Comparison of ENCODE assay signal across 8 cellular contexts in the genomic region with DNA sequence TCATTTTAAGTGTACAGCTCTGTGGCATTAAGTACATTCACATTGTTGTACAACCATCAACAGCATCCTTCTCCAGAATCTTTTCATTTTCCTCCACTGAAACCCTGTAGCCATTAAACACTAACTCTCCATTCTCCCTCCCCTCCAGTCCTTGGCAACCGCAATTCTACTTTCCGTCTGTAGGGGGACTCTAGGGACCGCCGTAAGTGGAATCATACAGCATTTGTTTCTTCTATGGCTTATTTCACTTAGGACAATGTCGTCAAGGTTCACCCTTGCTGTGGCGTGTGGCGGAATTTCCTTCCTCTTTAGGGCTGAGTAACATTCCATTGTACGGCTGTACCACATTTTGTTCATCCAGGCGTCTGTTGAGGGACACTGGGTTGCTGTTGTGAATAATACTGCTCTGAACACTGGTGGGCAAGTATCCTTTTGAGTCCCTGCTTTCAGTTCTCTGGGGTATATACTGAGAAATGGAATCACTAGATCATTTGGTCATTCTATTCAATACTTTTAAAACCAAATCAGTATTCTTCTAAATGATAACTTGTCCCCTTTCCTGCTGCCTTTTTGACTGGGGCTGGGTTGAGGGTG. TPM values are rescaled to one million over a fixed set of nuclear protein-coding genes. Genes with fewer than 3 reads are reported as not detected.
DNase-seq lines count a peak whose midpoint lies in the region; ATAC-seq and TF ChIP-seq lines count a peak whose summit lies in the region.

No MANE protein-coding gene starts in this region.

- 55 to 65% methylated on average over 9 of the region's 9 CpGs for WGBS in esophagus squamous epithelium, 2 donors

- H3K4me3 ChIP-seq in NB4 (ENCODE audit: low read depth, low read length) (no peak overlapping the region), esophagus squamous epithelium (no peak overlapping the region)

- H3K9me3 ChIP-seq in esophagus squamous epithelium = no peaks in the 10 kb centered on the region

- TF ChIP-seq POLR2A in NB4 (IDR thresholded peaks at IDR 0.05; ENCODE audit: extremely low read depth, insufficient read length) (no peak), esophagus squamous epithelium (IDR thresholded peaks at IDR 0.05) (no peak)

- DNase-seq in NCI-H1694 treated with DMSO at 0.1 percent for 48 hours (lab: John Stamatoyannopoulos, UW) (peak; percentile 10), NCI-H1694 (lab: John Stamatoyannopoulos, UW) (no peak), NB4 (ENCODE audit: low read depth) (peak; percentile 67), esophagus squamous epithelium (lab: John Stamatoyannopoulos, UW) (no peak)
- peak; percentile 24 to 29 for DNase-seq in activated CD4-positive, alpha-beta T cell treated with anti-CD3 and anti-CD28 coated beads, Interleukin-2, amount 50 U/mL, for 4 hours
- DNase-seq in stimulated activated CD4-positive, alpha-beta T cell treated with anti-CD3 and anti-CD28 coated beads, Interleukin-12 subunit alpha, Interleukin-12 subunit beta, amount 100 ng/mL, for 24 hours (ENCODE audit: low read depth in 2 of 2) = peak; percentile 9 to 32

- H3K27me3 ChIP-seq in esophagus squamous epithelium = no peaks in the 10 kb centered on the region

- intact Hi-C loops in esophagus squamous epithelium (cut with DNase I) = no loop called here

- peaks cover 0 to 9% (median 0%) of the 10 kb centered on the region in 3 donors for H3K4me1 ChIP-seq in esophagus squamous epithelium

- ATAC-seq in HG03457 (IDR thresholded peaks at IDR 0.05; ENCODE audit: unreplicated experiment) (no peak), HG03045 (IDR thresholded peaks at IDR 0.05; ENCODE audit: unreplicated experiment) (no peak)

- H3K36me3 ChIP-seq in esophagus squamous epithelium = no peaks in the 10 kb centered on the region

- TF ChIP-seq CTCF in NB4 (IDR thresholded peaks at IDR 0.05; ENCODE audit: low read depth, low read length) = peak; percentile 80
- TF ChIP-seq CTCF in esophagus squamous epithelium (IDR thresholded peaks at IDR 0.05) = peak; percentile 20 to 59 (median 44)

- no peak overlapping the region for H3K27ac ChIP-seq in esophagus squamous epithelium

RNA-seq across cellular contexts. Expression of gene PPP1R3G, which starts 50.7 kb away (rescaled TPM):
- total RNA-seq in esophagus squamous epithelium = 1 to 10 TPM; 1.1 to 3.0 (median 1.6) TPM

Comparison
In these comparisons a context has a peak if more than half of its experiments do, and no peak if none do; other contexts are left out.
1. DNase-seq: peak in NCI-H1694 treated with DMSO at 0.1 percent for 48 hours (single experiment), NB4 (single experiment), activated CD4-positive, alpha-beta T cell treated with anti-CD3 and anti-CD28 coated beads, Interleukin-2, amount 50 U/mL, for 4 hours (2 of 2) and stimulated activated CD4-positive, alpha-beta T cell treated with anti-CD3 and anti-CD28 coated beads, Interleukin-12 subunit alpha, Interleukin-12 subunit beta, amount 100 ng/mL, for 24 hours (2 of 2); none in NCI-H1694 (single experiment) and esophagus squamous epithelium (single experiment).